In the genomic region with DNA sequence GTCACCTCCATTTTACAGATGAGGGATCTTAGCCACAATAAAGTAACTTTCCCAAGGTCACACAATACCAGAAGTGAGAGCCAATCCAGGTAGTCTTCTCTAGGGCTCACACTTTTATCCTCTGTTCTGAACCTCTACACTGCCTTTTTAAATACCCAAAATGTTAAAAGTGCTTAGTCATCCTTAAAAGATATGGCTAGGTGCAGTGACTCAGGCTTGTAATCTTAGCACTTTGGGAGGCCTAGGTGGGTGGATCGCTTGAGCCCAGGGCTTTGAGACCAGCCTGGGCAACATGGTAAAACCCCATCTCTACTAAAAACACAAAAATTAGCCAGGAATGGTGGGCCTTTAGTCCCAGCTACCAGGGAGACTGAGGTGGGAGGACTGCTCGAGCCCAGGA, we compare ENCODE assay signal across 27 cellular contexts.
DNase-seq lines count a peak whose midpoint lies in the region; ATAC-seq and TF ChIP-seq lines count a peak whose summit lies in the region.
"Had no signal": no experiment of that assay in that cellular context is flagged by ENCODE, and none has a peak within 500 bp of the region (broad histone marks: within the 10 kb centered on the region; RNA-seq: fewer than 3 reads in every experiment).

No MANE protein-coding gene starts in this region.

- H3K4me3 ChIP-seq in PC-3 (ENCODE audit: low read length) (no peak overlapping the region), choroid plexus epithelial cell (ENCODE audit: low read depth, low read length) (no peak overlapping the region)
- H3K4me3 ChIP-seq: BLaER1, gastrocnemius medialis, hepatocyte, left ventricle myocardium inferior, MG63, SK-N-MC had no signal

- peaks cover 6% of the 10 kb centered on the region for H3K4me1 Mint-ChIP-seq in stimulated activated naive CD8-positive, alpha-beta T cell treated with anti-CD3 and anti-CD28 coated beads, Interleukin-15, amount 100 ng/mL, for 72 hours
- H3K4me1 Mint-ChIP-seq in stimulated activated effector memory CD8-positive, alpha-beta T cell treated with anti-CD3 and anti-CD28 coated beads, Interleukin-12 subunit alpha, Interleukin-12 subunit beta, amount 100 ng/mL, for 72 hours = no peaks in the 10 kb centered on the region
- H3K4me1 Mint-ChIP-seq: immature natural killer cell; natural killer cell; stimulated activated naive B cell treated with anti-CD40 and anti-IgM and Interleukin-4, amounts not matched to agents 10 μg/mL and 1 μg/mL and 100 μg/mL, for 72 hours had no signal

- no peaks in the 10 kb centered on the region for H3K9me3 ChIP-seq in PC-3 (ENCODE audit: low read length)
- H3K9me3 ChIP-seq: BLaER1, gastrocnemius medialis, left ventricle myocardium inferior, MG63 had no signal

- ATAC-seq in stimulated activated naive CD8-positive, alpha-beta T cell treated with anti-CD3 and anti-CD28 coated beads, Interleukin-15, Interleukin-2, amounts not matched to agents 100 U/mL and 50 U/mL, for 24 hours = peak; percentile 43
- no peak for ATAC-seq in stimulated activated naive CD8-positive, alpha-beta T cell treated with anti-CD3 and anti-CD28 coated beads, Interleukin-15, amount 100 ng/mL, for 72 hours
- ATAC-seq in PC-3 (no peak), HG03571 (IDR thresholded peaks at IDR 0.05; ENCODE audit: unreplicated experiment) (no peak)
- peak; percentile 24 for ATAC-seq in stimulated activated effector memory CD8-positive, alpha-beta T cell treated with anti-CD3 and anti-CD28 coated beads, Interleukin-12 subunit alpha, Interleukin-12 subunit beta, amount 100 ng/mL, for 72 hours
- ATAC-seq: activated CD8-positive, alpha-beta memory T cell treated with anti-CD3 and anti-CD28 coated beads, Interleukin-2, amount 10 ng/mL, durations not matched to agents 7 days and 5 days; activated naive CD4-positive, alpha-beta T cell treated with anti-CD3 and anti-CD28 coated beads, Interleukin-2, amount 50 U/mL, for 72 hours; gastrocnemius medialis; natural killer cell; stimulated activated naive B cell treated with anti-CD40 and anti-IgM and Interleukin-4, amounts not matched to agents 10 μg/mL and 1 μg/mL and 100 μg/mL, for 72 hours had no signal

- H2AFZ ChIP-seq in PC-3 (ENCODE audit: low read length) = peak overlapping the region; percentile 71
- H2AFZ ChIP-seq: hepatocyte had no signal

- H3K9me3 Mint-ChIP-seq in stimulated activated naive CD8-positive, alpha-beta T cell treated with anti-CD3 and anti-CD28 coated beads, Interleukin-15, amount 100 ng/mL, for 72 hours = no peaks in the 10 kb centered on the region
- H3K9me3 Mint-ChIP-seq in stimulated activated effector memory CD8-positive, alpha-beta T cell treated with anti-CD3 and anti-CD28 coated beads, Interleukin-12 subunit alpha, Interleukin-12 subunit beta, amount 100 ng/mL, for 72 hours = no peaks in the 10 kb centered on the region
- H3K9me3 Mint-ChIP-seq: activated naive CD4-positive, alpha-beta T cell treated with anti-CD3 and anti-CD28 coated beads, Interleukin-2, amount 50 U/mL, for 72 hours; activated T-helper 1 cell treated with anti-CD3 and anti-CD28 coated beads, Interleukin-12 subunit alpha, Interleukin-12 subunit beta, Interleukin-2, Interleukin-4 antibody, amounts not matched to agents 30 ng/mL and 10 ng/mL and 1 ng/mL, durations not matched to agents 14 hours and 24 hours and 36 hours; immature natural killer cell; natural killer cell; stimulated activated naive B cell treated with anti-CD40 and anti-IgM and Interleukin-4, amounts not matched to agents 10 μg/mL and 1 μg/mL and 100 μg/mL, for 72 hours had no signal

- no peaks in the 10 kb centered on the region for H3F3A ChIP-seq in PC-3 (ENCODE audit: low read length, unreplicated experiment)

- intact Hi-C loops in PC-3 (cut with micrococcal nuclease) = no loop called here

- H3K4me2 ChIP-seq in PC-3 (ENCODE audit: low read length) = peak overlapping the region; percentile 24; the same call in 1 of the 2 replicates
- H3K4me2 ChIP-seq: BLaER1, hepatocyte had no signal

- no peaks in the 10 kb centered on the region for H3K36me3 ChIP-seq in PC-3 (ENCODE audit: low read depth, low read length)
- H3K36me3 ChIP-seq: BLaER1, gastrocnemius medialis, left ventricle myocardium inferior, MG63, WERI-Rb-1 had no signal

- H3K9ac ChIP-seq in PC-3 (ENCODE audit: low read length) = no peak overlapping the region; the same call in 1 of the 2 replicates
- H3K9ac ChIP-seq: BLaER1 had no signal

- H3K36me3 Mint-ChIP-seq in stimulated activated effector memory CD8-positive, alpha-beta T cell treated with anti-CD3 and anti-CD28 coated beads, Interleukin-12 subunit alpha, Interleukin-12 subunit beta, amount 100 ng/mL, for 72 hours = no peaks in the 10 kb centered on the region
- H3K36me3 Mint-ChIP-seq: activated CD8-positive, alpha-beta memory T cell treated with anti-CD3 and anti-CD28 coated beads, Interleukin-2, amount 10 ng/mL, durations not matched to agents 7 days and 5 days; activated naive CD4-positive, alpha-beta T cell treated with anti-CD3 and anti-CD28 coated beads, Interleukin-2, amount 50 U/mL, for 72 hours; natural killer cell; stimulated activated naive B cell treated with anti-CD40 and anti-IgM and Interleukin-4, amounts not matched to agents 10 μg/mL and 1 μg/mL and 100 μg/mL, for 72 hours had no signal

- H3K27me3 ChIP-seq in PC-3 (ENCODE audit: low read length) = no peaks in the 10 kb centered on the region
- H3K27me3 ChIP-seq: BLaER1, gastrocnemius medialis, hepatocyte, MG63 had no signal

- POLR2A ChIA-PET in PC-3 (lab: Charles Lee; ENCODE audit: unreplicated experiment) = no interaction called here

- no peak for DNase-seq in stimulated activated naive CD8-positive, alpha-beta T cell treated with anti-CD3 and anti-CD28 coated beads, Interleukin-15, Interleukin-2, amounts not matched to agents 100 U/mL and 50 U/mL, for 24 hours
- DNase-seq in stimulated activated naive CD8-positive, alpha-beta T cell treated with anti-CD3 and anti-CD28 coated beads, Interleukin-15, amount 100 ng/mL, for 72 hours = no peak
- DNase-seq in PC-3 (peak; percentile 58), choroid plexus epithelial cell (ENCODE audit: low read depth) (peak; percentile 14), ecto neural progenitor cell (ENCODE audit: low spot score) (no peak), NCI-H1105 treated with DMSO at 0.1 percent for 48 hours (lab: John Stamatoyannopoulos, UW) (no peak)
- no peak for DNase-seq in stimulated activated effector memory CD8-positive, alpha-beta T cell treated with anti-CD3 and anti-CD28 coated beads, Interleukin-12 subunit alpha, Interleukin-12 subunit beta, amount 100 ng/mL, for 72 hours (ENCODE audit: low spot score in 2 of 2)
- DNase-seq: activated CD4-positive, alpha-beta T cell treated with anti-CD3 and anti-CD28 coated beads, Interleukin-2, amount 50 U/mL, for 1 hour; activated CD8-positive, alpha-beta memory T cell treated with anti-CD3 and anti-CD28 coated beads, Interleukin-2, amount 10 ng/mL, durations not matched to agents 7 days and 5 days; COR-L47; effector CD8-positive, alpha-beta T cell; gastrocnemius medialis; immature natural killer cell; left ventricle myocardium inferior; MG63; natural killer cell; NCI-H1436; NCI-H526; stimulated activated CD4-positive, alpha-beta T cell treated with anti-CD3 and anti-CD28 coated beads, Interleukin-4, amount 100 ng/mL, for 1 hour; stimulated activated naive B cell treated with anti-CD40 and anti-IgM and Interleukin-4, amounts not matched to agents 10 μg/mL and 1 μg/mL and 100 μg/mL, for 72 hours; WERI-Rb-1 had no signal

- CTCF ChIA-PET in PC-3 (lab: Charles Lee) = no interaction called here

- H3K27me3 Mint-ChIP-seq in stimulated activated naive CD8-positive, alpha-beta T cell treated with anti-CD3 and anti-CD28 coated beads, Interleukin-15, amount 100 ng/mL, for 72 hours = no peaks in the 10 kb centered on the region
- H3K27me3 Mint-ChIP-seq: activated CD8-positive, alpha-beta memory T cell treated with anti-CD3 and anti-CD28 coated beads, Interleukin-2, amount 10 ng/mL, durations not matched to agents 7 days and 5 days; stimulated activated naive B cell treated with anti-CD40 and anti-IgM and Interleukin-4, amounts not matched to agents 10 μg/mL and 1 μg/mL and 100 μg/mL, for 72 hours had no signal

- H3K27ac Mint-ChIP-seq in stimulated activated naive CD8-positive, alpha-beta T cell treated with anti-CD3 and anti-CD28 coated beads, Interleukin-15, amount 100 ng/mL, for 72 hours = no peak overlapping the region
- H3K27ac Mint-ChIP-seq in stimulated activated effector memory CD8-positive, alpha-beta T cell treated with anti-CD3 and anti-CD28 coated beads, Interleukin-12 subunit alpha, Interleukin-12 subunit beta, amount 100 ng/mL, for 72 hours = no peak overlapping the region
- H3K27ac Mint-ChIP-seq: activated CD8-positive, alpha-beta memory T cell treated with anti-CD3 and anti-CD28 coated beads, Interleukin-2, amount 10 ng/mL, durations not matched to agents 7 days and 5 days; activated naive CD4-positive, alpha-beta T cell treated with anti-CD3 and anti-CD28 coated beads, Interleukin-2, amount 50 U/mL, for 72 hours; activated T-helper 1 cell treated with anti-CD3 and anti-CD28 coated beads, Interleukin-12 subunit alpha, Interleukin-12 subunit beta, Interleukin-2, Interleukin-4 antibody, amounts not matched to agents 30 ng/mL and 10 ng/mL and 1 ng/mL, durations not matched to agents 14 hours and 24 hours and 36 hours; immature natural killer cell; natural killer cell; stimulated activated naive B cell treated with anti-CD40 and anti-IgM and Interleukin-4, amounts not matched to agents 10 μg/mL and 1 μg/mL and 100 μg/mL, for 72 hours had no signal

- TF ChIP-seq CTCF in PC-3 (conservative IDR thresholded peaks at IDR 0.05; ENCODE audit: low read depth, low read length) (no peak), choroid plexus epithelial cell (conservative IDR thresholded peaks at IDR 0.05; ENCODE audit: low read depth, low read length) (no peak)

- BruUV-seq in PC-3 (replicated peaks; lab: Mats Ljungman, UMichigan) = no TSS peak

- no peak overlapping the region for H3K4me3 Mint-ChIP-seq in stimulated activated naive CD8-positive, alpha-beta T cell treated with anti-CD3 and anti-CD28 coated beads, Interleukin-15, amount 100 ng/mL, for 72 hours
- no peak overlapping the region for H3K4me3 Mint-ChIP-seq in stimulated activated effector memory CD8-positive, alpha-beta T cell treated with anti-CD3 and anti-CD28 coated beads, Interleukin-12 subunit alpha, Interleukin-12 subunit beta, amount 100 ng/mL, for 72 hours
- H3K4me3 Mint-ChIP-seq: activated CD8-positive, alpha-beta memory T cell treated with anti-CD3 and anti-CD28 coated beads, Interleukin-2, amount 10 ng/mL, durations not matched to agents 7 days and 5 days; activated T-helper 1 cell treated with anti-CD3 and anti-CD28 coated beads, Interleukin-12 subunit alpha, Interleukin-12 subunit beta, Interleukin-2, Interleukin-4 antibody, amounts not matched to agents 30 ng/mL and 10 ng/mL and 1 ng/mL, durations not matched to agents 14 hours and 24 hours and 36 hours; immature natural killer cell; natural killer cell; stimulated activated naive B cell treated with anti-CD40 and anti-IgM and Interleukin-4, amounts not matched to agents 10 μg/mL and 1 μg/mL and 100 μg/mL, for 72 hours had no signal

- H3K9me2 ChIP-seq in PC-3 (replicated peaks; ENCODE audit: low read length) = no peaks in the 10 kb centered on the region

- peak overlapping the region; percentile 53 for H3K27ac ChIP-seq in PC-3 (ENCODE audit: low read length)
- H3K27ac ChIP-seq: BLaER1, gastrocnemius medialis, hepatocyte, left ventricle myocardium inferior, SK-N-MC, WERI-Rb-1 had no signal

- peaks cover 12% of the 10 kb centered on the region for H3K4me1 ChIP-seq in PC-3 (ENCODE audit: insufficient read depth, low read length)
- H3K4me1 ChIP-seq: BLaER1, gastrocnemius medialis, left ventricle myocardium inferior had no signal

- H4K20me1 ChIP-seq in PC-3 (ENCODE audit: low read length) = no peaks in the 10 kb centered on the region
- H4K20me1 ChIP-seq: BLaER1 had no signal

- no peaks in the 10 kb centered on the region for H3K79me2 ChIP-seq in PC-3 (ENCODE audit: low read length)
- H3K79me2 ChIP-seq: hepatocyte had no signal

Comparison
In these comparisons a context has a peak if more than half of its experiments do, and no peak if none do; other contexts are left out.
1. ATAC-seq: peak in stimulated activated naive CD8-positive, alpha-beta T cell treated with anti-CD3 and anti-CD28 coated beads, Interleukin-15, Interleukin-2, amounts not matched to agents 100 U/mL and 50 U/mL, for 24 hours (single experiment) and stimulated activated effector memory CD8-positive, alpha-beta T cell treated with anti-CD3 and anti-CD28 coated beads, Interleukin-12 subunit alpha, Interleukin-12 subunit beta, amount 100 ng/mL, for 72 hours (single experiment); none in stimulated activated naive CD8-positive, alpha-beta T cell treated with anti-CD3 and anti-CD28 coated beads, Interleukin-15, amount 100 ng/mL, for 72 hours (single experiment), PC-3 (single experiment) and HG03571 (single experiment).
2. DNase-seq: peak in PC-3 (single experiment) and choroid plexus epithelial cell (single experiment); none in stimulated activated naive CD8-positive, alpha-beta T cell treated with anti-CD3 and anti-CD28 coated beads, Interleukin-15, Interleukin-2, amounts not matched to agents 100 U/mL and 50 U/mL, for 24 hours (single experiment), stimulated activated naive CD8-positive, alpha-beta T cell treated with anti-CD3 and anti-CD28 coated beads, Interleukin-15, amount 100 ng/mL, for 72 hours (0 of 2), stimulated activated effector memory CD8-positive, alpha-beta T cell treated with anti-CD3 and anti-CD28 coated beads, Interleukin-12 subunit alpha, Interleukin-12 subunit beta, amount 100 ng/mL, for 72 hours (0 of 2), ecto neural progenitor cell (single experiment) and NCI-H1105 treated with DMSO at 0.1 percent for 48 hours (single experiment).